Comparison of ENCODE assay signal across 13 cellular contexts in the genomic region with DNA sequence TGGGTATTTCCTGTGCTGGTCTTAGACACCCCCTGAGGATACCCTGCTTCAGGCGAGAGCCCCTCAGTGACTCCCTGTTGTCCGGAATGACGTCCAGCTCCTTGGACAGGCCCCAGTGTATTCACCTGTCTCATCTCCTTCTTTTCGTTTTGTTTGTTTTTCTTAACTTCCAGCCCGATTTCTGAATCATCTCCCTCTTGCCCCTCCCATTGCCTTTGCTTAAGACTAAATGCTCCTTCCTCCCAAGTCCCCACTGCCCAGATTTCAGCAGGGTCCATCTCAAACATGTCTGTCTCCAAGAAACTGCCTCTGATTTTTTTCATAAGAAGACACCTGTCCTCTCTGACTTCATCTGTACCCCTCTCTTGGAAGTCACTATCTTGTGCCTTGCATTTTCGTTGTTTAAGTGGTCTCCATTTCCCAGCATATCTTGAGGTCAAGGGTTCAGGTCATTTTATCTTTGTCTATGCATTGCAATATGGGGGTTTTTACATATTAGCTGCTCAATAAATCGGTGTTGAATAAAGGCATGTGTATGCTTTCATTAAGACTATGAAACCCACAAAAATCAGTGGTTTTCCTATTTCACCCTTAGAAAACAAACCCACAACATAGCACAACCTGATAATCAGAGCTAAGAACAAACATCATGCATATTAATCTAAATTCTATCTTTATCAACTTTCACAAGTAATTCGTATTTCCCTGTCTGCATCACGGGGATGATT. TPM values are rescaled to one million over a fixed set of nuclear protein-coding genes. Genes with fewer than 3 reads are reported as not detected.
DNase-seq lines count a peak whose midpoint lies in the region; ATAC-seq and TF ChIP-seq lines count a peak whose summit lies in the region.
"Had no signal": no experiment of that assay in that cellular context is flagged by ENCODE, and none has a peak within 500 bp of the region (broad histone marks: within the 10 kb centered on the region; RNA-seq: fewer than 3 reads in every experiment).

No MANE protein-coding gene starts in this region.

- no peaks in the 10 kb centered on the region for H3K36me3 ChIP-seq in vagina
- H3K36me3 ChIP-seq: lower lobe of right lung had no signal

- no peaks in the 10 kb centered on the region for H3K27me3 ChIP-seq in vagina
- H3K27me3 ChIP-seq: body of pancreas had no signal

- intact Hi-C loops in vagina (cut with DNase I): no loop called here
- intact Hi-C loops in sciatic nerve (cut with DNase I): no loop called here

- H3K27ac ChIP-seq in epithelial cell of prostate (peak overlapping the region; percentile 81), vagina (no peak overlapping the region)
- H3K27ac ChIP-seq: body of pancreas, lower lobe of right lung had no signal

- H3K4me1 ChIP-seq in vagina: no peaks in the 10 kb centered on the region
- H3K4me1 ChIP-seq: body of pancreas, lower lobe of right lung had no signal

- no peak for TF ChIP-seq POLR2A in vagina (IDR thresholded peaks at IDR 0.05)

- no peak for TF ChIP-seq CTCF in vagina (IDR thresholded peaks at IDR 0.05)

- no peak overlapping the region for H3K4me3 ChIP-seq in vagina
- H3K4me3 ChIP-seq: body of pancreas, lower lobe of right lung had no signal

- no peaks in the 10 kb centered on the region for H3K9me3 ChIP-seq in vagina
- H3K9me3 ChIP-seq: body of pancreas, lower lobe of right lung, SK-N-SH had no signal

- ATAC-seq in GM18520 (IDR thresholded peaks at IDR 0.05; ENCODE audit: unreplicated experiment): peak; percentile 21
- ATAC-seq in GM21423 (IDR thresholded peaks at IDR 0.05; ENCODE audit: unreplicated experiment): peak; percentile 39
- ATAC-seq in HG03108 (IDR thresholded peaks at IDR 0.05; ENCODE audit: unreplicated experiment): peak; percentile 39
- no peak for ATAC-seq in sciatic nerve
- ATAC-seq: body of pancreas, lower lobe of right lung had no signal

- no peak for DNase-seq in epithelial cell of prostate (ENCODE audit: low read depth, low spot score)
- no peak for DNase-seq in vagina (ENCODE audit: extremely low spot score in 2 of 2)
- DNase-seq in NK-92 treated with Interleukin-12 subunit alpha and Interleukin-12 subunit beta, amount 100 ng/mL, for 24 hours (lab: John Stamatoyannopoulos, UW): no peak
- no peak for DNase-seq in NOMO-1 treated with DMSO at 0.1 percent for 48 hours (lab: John Stamatoyannopoulos, UW; ENCODE audit: unreplicated experiment)
- DNase-seq in sciatic nerve (ENCODE audit: low spot score): no peak
- DNase-seq: body of pancreas; CD8-positive, alpha-beta T cell; lower lobe of right lung; NCI-H2107; SK-N-SH had no signal

RNA-seq across cellular contexts. Expression of a gene that starts 58.4 kb away (rescaled TPM):
- total RNA-seq in vagina (38.1 TPM), sciatic nerve (69.4 TPM)
